25 cellular contexts compared by ENCODE assay signal in the genomic region with DNA sequence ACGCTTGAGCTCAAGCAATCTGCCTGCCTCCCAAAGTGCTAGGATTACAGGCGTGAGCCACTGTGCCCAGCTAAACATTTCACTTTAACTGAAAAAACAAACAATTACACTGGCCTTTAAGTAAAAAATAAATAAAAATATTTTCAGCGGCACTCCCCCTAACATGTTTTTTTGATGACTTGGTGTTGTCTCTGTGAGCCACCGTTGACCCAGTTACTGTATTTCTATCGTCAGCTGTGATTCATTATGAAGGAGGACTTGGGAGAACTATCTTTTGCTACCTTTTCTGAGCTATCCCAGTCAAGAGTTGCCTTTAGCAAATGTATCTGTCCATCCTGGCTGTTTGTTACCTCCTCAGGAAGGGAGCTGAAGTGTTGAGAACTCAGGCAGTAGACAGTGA. TPM values are rescaled to one million over a fixed set of nuclear protein-coding genes. Genes with fewer than 3 reads are reported as not detected.
DNase-seq lines count a peak whose midpoint lies in the region; ATAC-seq and TF ChIP-seq lines count a peak whose summit lies in the region.
"Had no signal": no experiment of that assay in that cellular context is flagged by ENCODE, and none has a peak within 500 bp of the region (broad histone marks: within the 10 kb centered on the region; RNA-seq: fewer than 3 reads in every experiment).

No MANE protein-coding gene starts in this region.

- H3K9me3 ChIP-seq in neuronal stem cell (replicated peaks in 1 of 2; ENCODE audit: control insufficient read depth in 2 of 2, insufficient read depth in 1 of 2, low read depth in 1 of 2, low read length in 2 of 2) (no peaks in the 10 kb centered on the region), SK-N-SH (no peaks in the 10 kb centered on the region), esophagus muscularis mucosa (no peaks in the 10 kb centered on the region)
- H3K9me3 ChIP-seq: ascending aorta, HAP-1, neutrophil, tibial artery had no signal

- peak overlapping the region; percentile 76 for H3K27ac Mint-ChIP-seq in HFFc6
- peak overlapping the region; percentile 5 for H3K27ac Mint-ChIP-seq in chondrocyte (ENCODE audit: unreplicated experiment)
- H3K27ac Mint-ChIP-seq: activated CD4-positive, alpha-beta T cell treated with anti-CD3 and anti-CD28 coated beads for 36 hours; activated naive CD4-positive, alpha-beta T cell treated with anti-CD3 and anti-CD28 coated beads, Interleukin-2, amount 10 ng/mL, durations not matched to agents 7 days and 5 days; activated T-cell treated with anti-CD3 and anti-CD28 coated beads, Interleukin-2, amount 50 U/mL, for 72 hours; stimulated activated naive CD8-positive, alpha-beta T cell treated with anti-CD3 and anti-CD28 coated beads, Interleukin-15, Interleukin-2, amounts not matched to agents 100 ng/mL and 50 ng/mL, for 24 hours had no signal

- H3K9me3 Mint-ChIP-seq in HFFc6 (no peaks in the 10 kb centered on the region), chondrocyte (ENCODE audit: low read depth) (no peaks in the 10 kb centered on the region)
- H3K9me3 Mint-ChIP-seq: activated naive CD4-positive, alpha-beta T cell treated with anti-CD3 and anti-CD28 coated beads, Interleukin-2, amount 10 ng/mL, durations not matched to agents 7 days and 5 days; activated T-cell treated with anti-CD3 and anti-CD28 coated beads, Interleukin-2, amount 50 U/mL, for 72 hours; central memory CD8-positive, alpha-beta T cell; stimulated activated naive CD8-positive, alpha-beta T cell treated with anti-CD3 and anti-CD28 coated beads, Interleukin-15, Interleukin-2, amounts not matched to agents 100 ng/mL and 50 ng/mL, for 24 hours had no signal

- H3K27me3 ChIP-seq in neuronal stem cell (ENCODE audit: control insufficient read depth in 3 of 3, insufficient read depth in 3 of 3, low read depth in 1 of 3, low read length in 3 of 3) (no peaks in the 10 kb centered on the region), SK-N-SH (ENCODE audit: insufficient read depth) (no peaks in the 10 kb centered on the region), esophagus muscularis mucosa (no peaks in the 10 kb centered on the region)
- H3K27me3 ChIP-seq: ascending aorta, neutrophil, tibial artery had no signal

- no peak overlapping the region for H3K4ac ChIP-seq in neuronal stem cell (ENCODE audit: low read length)

- H3K18ac ChIP-seq in neuronal stem cell (ENCODE audit: low read length) = no peak overlapping the region

- H3K4me1 ChIP-seq in neuronal stem cell (ENCODE audit: control insufficient read depth in 2 of 2, insufficient read depth in 1 of 2, low read depth in 1 of 2, low read length in 2 of 2) = peaks cover 10 to 24% of the 10 kb centered on the region in 2 donors
- H3K4me1 ChIP-seq in SK-N-SH (ENCODE audit: control insufficient read depth in 1 of 2, insufficient read depth in 2 of 2, low read depth in 1 of 2, low read length in 1 of 2) = peaks cover 0 to 17% of the 10 kb centered on the region in 2 experiments; a peak in 1 of 4 replicates
- H3K4me1 ChIP-seq in esophagus muscularis mucosa = peaks cover 3 to 6% (median 5%) of the 10 kb centered on the region in 4 donors
- H3K4me1 ChIP-seq: HAP-1 had no signal

- H3K14ac ChIP-seq in neuronal stem cell (ENCODE audit: low read length) = no peak overlapping the region

- H4K20me1 ChIP-seq in SK-N-SH (ENCODE audit: insufficient read depth) = no peaks in the 10 kb centered on the region

- no peak overlapping the region for H4K8ac ChIP-seq in neuronal stem cell (ENCODE audit: low read depth, low read length)

- TF ChIP-seq CTCF in AG10803 (conservative IDR thresholded peaks at IDR 0.05; ENCODE audit: low read length) = no peak
- no peak for TF ChIP-seq CTCF in HFFc6 (IDR thresholded peaks at IDR 0.05)
- no peak for TF ChIP-seq CTCF in chondrocyte (IDR thresholded peaks at IDR 0.05)
- TF ChIP-seq CTCF in SK-N-SH (IDR thresholded peaks at IDR 0.05) = no peak
- TF ChIP-seq CTCF in esophagus muscularis mucosa (IDR thresholded peaks at IDR 0.05) = no peak

- H3F3A ChIP-seq in SK-N-SH (replicated peaks; ENCODE audit: insufficient read depth) = no peaks in the 10 kb centered on the region

- H2BK120ac ChIP-seq in neuronal stem cell (ENCODE audit: low read depth, low read length) = no peak overlapping the region

- DNase-seq in AG10803 (ENCODE audit: low read depth) (peak; percentile 51), HFFc6 (peak; percentile 72), chondrocyte (ENCODE audit: low spot score) (no peak), neuronal stem cell (ENCODE audit: low spot score) (no peak), SK-N-SH (no peak), esophagus muscularis mucosa (ENCODE audit: extremely low spot score) (no peak), SHP77 treated with DMSO at 0.1 percent for 48 hours (lab: John Stamatoyannopoulos, UW) (no peak)
- DNase-seq: activated CD4-positive, alpha-beta T cell treated with anti-CD3 and anti-CD28 coated beads for 36 hours; activated naive CD4-positive, alpha-beta T cell treated with anti-CD3 and anti-CD28 coated beads, Interleukin-2, amount 10 ng/mL, durations not matched to agents 7 days and 5 days; activated T-cell treated with anti-CD3 and anti-CD28 coated beads, Interleukin-2, amount 50 U/mL, for 72 hours; erythroblast; NCI-H1694; NCI-H774; small intestine; stimulated activated CD4-positive, alpha-beta T cell treated with anti-CD3 and anti-CD28 coated beads, Interleukin-4, amount 100 ng/mL, for 4 hours; tibial artery had no signal

- no peak for ATAC-seq in HG03159 (IDR thresholded peaks at IDR 0.05; ENCODE audit: unreplicated experiment)
- ATAC-seq: activated CD4-positive, alpha-beta T cell treated with anti-CD3 and anti-CD28 coated beads for 36 hours; activated T-cell treated with anti-CD3 and anti-CD28 coated beads, Interleukin-2, amount 50 U/mL, for 72 hours; K562; Right ventricle myocardium inferior had no signal

- H3K4me3 ChIP-seq in AG10803 (ENCODE audit: low read length) = no peak overlapping the region
- no peak overlapping the region for H3K4me3 ChIP-seq in neuronal stem cell (ENCODE audit: low read length in 2 of 2)
- H3K4me3 ChIP-seq in SK-N-SH (ENCODE audit: low read depth in 2 of 2, low read length in 1 of 2) = no peak overlapping the region
- no peak overlapping the region for H3K4me3 ChIP-seq in esophagus muscularis mucosa
- H3K4me3 ChIP-seq: ascending aorta, HAP-1, K562, tibial artery had no signal

- CTCF ChIA-PET in SK-N-SH (lab: Yijun Ruan, JAX) = interaction anchor here (0.8 to 1.5 kb wide), 3 partner anchors 10 to 41 kb away, joined by 3 read pairs; no protein-coding TSS in a partner anchor

- H3K9ac ChIP-seq in neuronal stem cell (ENCODE audit: low read depth, low read length, poor library complexity) = no peak overlapping the region
- no peak overlapping the region for H3K9ac ChIP-seq in SK-N-SH

- POLR2A ChIA-PET in SK-N-SH (lab: Yijun Ruan, JAX) = no interaction called here

- intact Hi-C loops in esophagus muscularis mucosa (cut with DNase I) = no loop called here

- TF ChIP-seq EP300 in SK-N-SH (IDR thresholded peaks at IDR 0.05; ENCODE audit: borderline replicate concordance in 1 of 2, low read depth in 1 of 2, low read length in 1 of 2) (no peak), esophagus muscularis mucosa (IDR thresholded peaks at IDR 0.05) (no peak)

- no peaks in the 10 kb centered on the region for H3K79me1 ChIP-seq in neuronal stem cell (ENCODE audit: low read depth, low read length)

- peaks cover 0 to 2% of the 10 kb centered on the region in 2 donors for H3K36me3 ChIP-seq in neuronal stem cell (replicated peaks in 1 of 2; ENCODE audit: control insufficient read depth in 2 of 2, insufficient read depth in 2 of 2, low read length in 2 of 2)
- no peaks in the 10 kb centered on the region for H3K36me3 ChIP-seq in SK-N-SH (replicated peaks in 1 of 2; ENCODE audit: control insufficient read depth in 1 of 2, insufficient read depth in 2 of 2, low read length in 1 of 2)
- peaks cover 0 to 10% (median 0%) of the 10 kb centered on the region in 4 donors for H3K36me3 ChIP-seq in esophagus muscularis mucosa
- H3K36me3 ChIP-seq: HAP-1 had no signal

- H3K23ac ChIP-seq in neuronal stem cell (ENCODE audit: low read depth, low read length, poor library complexity) = no peak overlapping the region

- H3K4me2 ChIP-seq in neuronal stem cell (ENCODE audit: insufficient read depth, low read length, poor library complexity, severe bottlenecking) (no peak overlapping the region), SK-N-SH (no peak overlapping the region)

- no peak overlapping the region for H2AK5ac ChIP-seq in neuronal stem cell (ENCODE audit: low read depth, low read length)

- TF ChIP-seq POLR2A in esophagus muscularis mucosa (IDR thresholded peaks at IDR 0.05; ENCODE audit: low read depth) = no peak

- H3K27ac ChIP-seq in neuronal stem cell (replicated peaks; ENCODE audit: low read length) (no peak overlapping the region), SK-N-SH (ENCODE audit: low read depth in 2 of 2, low read length in 1 of 2) (no peak overlapping the region), esophagus muscularis mucosa (replicated peaks in 1 of 4) (no peak overlapping the region)
- H3K27ac ChIP-seq: neutrophil, tibial artery had no signal

- no peak overlapping the region for H2BK15ac ChIP-seq in neuronal stem cell (ENCODE audit: low read length)

- H3K27me3 Mint-ChIP-seq in HFFc6 (ENCODE audit: insufficient read depth) (peaks cover 2% of the 10 kb centered on the region; the same call in 1 of the 2 replicates), chondrocyte (ENCODE audit: low read depth) (no peaks in the 10 kb centered on the region)
- H3K27me3 Mint-ChIP-seq: activated CD4-positive, alpha-beta T cell treated with anti-CD3 and anti-CD28 coated beads for 36 hours; activated naive CD4-positive, alpha-beta T cell treated with anti-CD3 and anti-CD28 coated beads, Interleukin-2, amount 10 ng/mL, durations not matched to agents 7 days and 5 days; central memory CD8-positive, alpha-beta T cell; stimulated activated naive CD8-positive, alpha-beta T cell treated with anti-CD3 and anti-CD28 coated beads, Interleukin-15, Interleukin-2, amounts not matched to agents 100 ng/mL and 50 ng/mL, for 24 hours had no signal

- H3K79me2 ChIP-seq in SK-N-SH (ENCODE audit: insufficient read depth) = no peaks in the 10 kb centered on the region

- TF ChIP-seq RAD21 in SK-N-SH (IDR thresholded peaks at IDR 0.05; ENCODE audit: low read length) = no peak

- no peak overlapping the region for H2BK12ac ChIP-seq in neuronal stem cell (ENCODE audit: low read length)

- H4K91ac ChIP-seq in neuronal stem cell (ENCODE audit: low read depth, low read length, poor library complexity) = no peak overlapping the region

- H3K4me3 Mint-ChIP-seq in HFFc6 (no peak overlapping the region), chondrocyte (ENCODE audit: unreplicated experiment) (no peak overlapping the region)
- H3K4me3 Mint-ChIP-seq: activated CD4-positive, alpha-beta T cell treated with anti-CD3 and anti-CD28 coated beads for 36 hours; activated naive CD4-positive, alpha-beta T cell treated with anti-CD3 and anti-CD28 coated beads, Interleukin-2, amount 10 ng/mL, durations not matched to agents 7 days and 5 days; activated T-cell treated with anti-CD3 and anti-CD28 coated beads, Interleukin-2, amount 50 U/mL, for 72 hours; central memory CD8-positive, alpha-beta T cell; stimulated activated naive CD8-positive, alpha-beta T cell treated with anti-CD3 and anti-CD28 coated beads, Interleukin-15, Interleukin-2, amounts not matched to agents 100 ng/mL and 50 ng/mL, for 24 hours had no signal

- H3K4me1 Mint-ChIP-seq in HFFc6 (ENCODE audit: low read depth) (peaks cover 21% of the 10 kb centered on the region), chondrocyte (ENCODE audit: low read depth) (peaks cover 36% of the 10 kb centered on the region)
- H3K4me1 Mint-ChIP-seq: central memory CD8-positive, alpha-beta T cell had no signal

- no peaks in the 10 kb centered on the region for H3K9me2 ChIP-seq in SK-N-SH

- H3K36me3 Mint-ChIP-seq in HFFc6 (ENCODE audit: low read depth) (no peaks in the 10 kb centered on the region), chondrocyte (ENCODE audit: low read depth) (no peaks in the 10 kb centered on the region)
- H3K36me3 Mint-ChIP-seq: activated naive CD4-positive, alpha-beta T cell treated with anti-CD3 and anti-CD28 coated beads, Interleukin-2, amount 10 ng/mL, durations not matched to agents 7 days and 5 days had no signal

- H2AFZ ChIP-seq in neuronal stem cell (ENCODE audit: low read length) (peak overlapping the region; percentile 0), SK-N-SH (ENCODE audit: low read depth) (no peak overlapping the region)

- H2BK5ac ChIP-seq in neuronal stem cell (ENCODE audit: low read length) = peak overlapping the region; percentile 91

- WGBS in neuronal stem cell (ENCODE audit: extremely low coverage in 2 of 2, insufficient read length in 2 of 2, insufficient replicate concordance in 1 of 2), 2 donors = no CpG with 5 or more reads among the region's 5 CpGs
- WGBS in SK-N-SH (ENCODE audit: low lambda C conversion rate) = 68% methylated on average over 5 of the region's 5 CpGs
- WGBS in esophagus muscularis mucosa = 94% methylated on average over 5 of the region's 5 CpGs

RNA-seq across cellular contexts. Expression of a gene that starts 18.5 kb away (rescaled TPM):
- not detected for total RNA-seq in HFFc6 (2021; fragmentation: NEBNext Ultra II Directional; extraction: Animal tissue kit (Norgen Biotek cat#: 25700))
- total RNA-seq in chondrocyte (2.0 to 5.2 TPM (median 2.0 TPM) in 3 replicates), esophagus muscularis mucosa (1 to 10 TPM; 7.8 to 8.6 (median 8.1) TPM)
- polyA plus RNA-seq in neuronal stem cell (2013, experiment 1 of 2) = not detected
- not detected for polyA plus RNA-seq in neuronal stem cell (2013, experiment 2 of 2)
- not detected in 2 replicates for polyA plus RNA-seq in SK-N-SH (2012; rRNA removed)
- 0.13 TPM in 1 of 2 replicates, not detected in the other for polyA plus RNA-seq in SK-N-SH (2012; cell fraction: cytosol; rRNA removed)
- not detected in 2 replicates for polyA plus RNA-seq in SK-N-SH (2012; cell fraction: nucleus; rRNA removed)
- total RNA-seq: A673; activated CD4-positive, alpha-beta T cell treated with anti-CD3 and anti-CD28 coated beads for 36 hours; activated T-cell treated with anti-CD3 and anti-CD28 coated beads, Interleukin-2, amount 50 U/mL, for 72 hours; ascending aorta; K562 had no signal

RNA-seq across cellular contexts. Expression of a gene that starts 21.2 kb away (rescaled TPM):
- total RNA-seq in HFFc6 (2021; fragmentation: NEBNext Ultra II Directional; extraction: Animal tissue kit (Norgen Biotek cat#: 25700)) = 1 to 10 TPM in 3 of 6 experiments, under 1 TPM in 3; 0.76 to 4.1 (median 0.98) TPM
- total RNA-seq in chondrocyte (21.3 to 28.0 TPM (median 26.4 TPM) in 3 replicates), esophagus muscularis mucosa (10 to 100 TPM in 3 of 4 donors, 1 to 10 TPM in 1; 5.0 to 13.4 (median 11.4) TPM)
- polyA plus RNA-seq in neuronal stem cell (2013, experiment 1 of 2) = 42.1 TPM
- 42.3 TPM for polyA plus RNA-seq in neuronal stem cell (2013, experiment 2 of 2)
- 1.0 TPM in 2 replicates for polyA plus RNA-seq in SK-N-SH (2012; rRNA removed)
- 1.1 and 2.2 TPM in 2 replicates for polyA plus RNA-seq in SK-N-SH (2012; cell fraction: cytosol; rRNA removed)
- polyA plus RNA-seq in SK-N-SH (2012; cell fraction: nucleus; rRNA removed) = 0.87 and 1.3 TPM in 2 replicates
- total RNA-seq: A673 had no signal

RNA-seq across cellular contexts. Expression of a gene that starts 29.4 kb away (rescaled TPM):
- total RNA-seq in HFFc6 (2021; fragmentation: NEBNext Ultra II Directional; extraction: Animal tissue kit (Norgen Biotek cat#: 25700)) = under 1 TPM in 2 of 6 experiments, not detected in 4; 0.35 to 0.81 TPM
- total RNA-seq in chondrocyte = 132 to 297 TPM (median 295 TPM) in 3 replicates
- 8.9 TPM for polyA plus RNA-seq in neuronal stem cell (2013, experiment 1 of 2)
- 8.3 TPM for polyA plus RNA-seq in neuronal stem cell (2013, experiment 2 of 2)
- 1.1 and 1.6 TPM in 2 replicates for polyA plus RNA-seq in SK-N-SH (2012; rRNA removed)
- polyA plus RNA-seq in SK-N-SH (2012; cell fraction: cytosol; rRNA removed) = 0.95 and 1.4 TPM in 2 replicates
- 0.85 and 2.1 TPM in 2 replicates for polyA plus RNA-seq in SK-N-SH (2012; cell fraction: nucleus; rRNA removed)
- 100 to 1,000 TPM; 217 to 794 (median 445) TPM for total RNA-seq in esophagus muscularis mucosa
- total RNA-seq: A673 had no signal

RNA-seq across cellular contexts. Expression of a gene that starts 30.2 kb away (rescaled TPM):
- total RNA-seq in HFFc6 (2021; fragmentation: NEBNext Ultra II Directional; extraction: Animal tissue kit (Norgen Biotek cat#: 25700)) = 10 to 100 TPM; 80.8 to 98.5 (median 86.6) TPM
- total RNA-seq in chondrocyte = 93.3 to 101 TPM (median 97.8 TPM) in 3 replicates
- 67.9 TPM for polyA plus RNA-seq in neuronal stem cell (2013, experiment 1 of 2)
- 67.6 TPM for polyA plus RNA-seq in neuronal stem cell (2013, experiment 2 of 2)
- polyA plus RNA-seq in SK-N-SH (2012; rRNA removed) = 121 and 128 TPM in 2 replicates
- 44.6 and 79.2 TPM in 2 replicates for polyA plus RNA-seq in SK-N-SH (2012; cell fraction: cytosol; rRNA removed)
- polyA plus RNA-seq in SK-N-SH (2012; cell fraction: nucleus; rRNA removed) = 134 and 151 TPM in 2 replicates
- 10 to 100 TPM; 10.8 to 26.5 (median 21.5) TPM for total RNA-seq in esophagus muscularis mucosa

RNA-seq across cellular contexts. Expression of a gene that starts 34.1 kb away (rescaled TPM):
- 1 to 10 TPM; 2.6 to 9.2 (median 2.9) TPM for total RNA-seq in HFFc6 (2021; fragmentation: NEBNext Ultra II Directional; extraction: Animal tissue kit (Norgen Biotek cat#: 25700))
- total RNA-seq in chondrocyte = 22.0 to 30.9 TPM (median 29.2 TPM) in 3 replicates
- 0.49 TPM for polyA plus RNA-seq in neuronal stem cell (2013, experiment 1 of 2)
- polyA plus RNA-seq in neuronal stem cell (2013, experiment 2 of 2) = 0.43 TPM
- polyA plus RNA-seq in SK-N-SH (2012; rRNA removed) = 0.26 and 0.29 TPM in 2 replicates
- 0.21 and 0.27 TPM in 2 replicates for polyA plus RNA-seq in SK-N-SH (2012; cell fraction: cytosol; rRNA removed)
- polyA plus RNA-seq in SK-N-SH (2012; cell fraction: nucleus; rRNA removed) = 0.27 and 0.30 TPM in 2 replicates
- total RNA-seq in esophagus muscularis mucosa = 10 to 100 TPM in 1 of 4 donors, 1 to 10 TPM in 3; 2.3 to 13.0 (median 4.2) TPM
- total RNA-seq: A673 had no signal

Comparison
In these comparisons a context has a peak if more than half of its experiments do, and no peak if none do; other contexts are left out.
1. DNase-seq: peak in AG10803 (single experiment) and HFFc6 (single experiment); none in chondrocyte (single experiment), neuronal stem cell (single experiment), SK-N-SH (single experiment), esophagus muscularis mucosa (single experiment) and SHP77 treated with DMSO at 0.1 percent for 48 hours (single experiment).
2. RNA of a gene that starts 29.4 kb away (total RNA-seq): 217 to 794 TPM in esophagus muscularis mucosa and 132 to 297 TPM in chondrocyte; 0.35 to 0.81 TPM in HFFc6; every median in the first group is over 10 times any median in the second.